ENCODE assay signal across 14 cellular contexts in the genomic region with DNA sequence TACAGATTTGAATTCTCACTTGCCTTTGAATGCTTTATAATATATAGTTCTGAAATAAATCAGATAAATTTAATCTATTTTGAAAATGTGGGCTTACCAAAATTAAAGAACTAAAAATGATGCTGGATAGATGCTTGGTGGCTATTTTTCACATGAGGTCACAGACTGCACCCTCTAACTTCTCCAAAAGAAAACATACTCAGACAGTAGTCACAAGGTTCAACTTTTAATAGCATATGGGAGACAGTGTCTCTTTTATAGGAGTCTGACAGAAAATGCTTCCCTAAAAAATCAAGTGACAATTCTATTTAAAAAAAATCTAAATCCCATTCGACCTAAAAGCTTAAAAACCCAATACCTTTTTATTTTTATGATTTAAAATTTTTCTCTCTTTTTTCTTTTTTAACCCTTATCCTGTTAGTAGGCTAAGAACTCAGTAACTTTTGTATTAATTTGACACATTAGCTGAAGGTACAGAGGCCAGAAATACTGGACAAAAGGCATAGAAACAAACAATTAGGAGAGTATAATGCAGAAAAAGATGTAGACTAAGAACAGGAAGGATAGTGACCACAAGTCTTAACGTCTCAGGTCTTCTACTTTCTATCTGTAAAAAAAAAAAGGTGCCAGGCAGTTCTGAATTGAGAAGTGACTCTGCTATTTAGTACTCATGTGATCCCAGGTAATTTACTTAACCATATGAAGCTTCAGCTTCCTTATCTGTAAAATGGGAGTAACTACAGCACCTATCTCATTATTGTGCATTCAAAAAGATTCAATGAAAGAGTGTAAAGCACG.
DNase-seq lines count a peak whose midpoint lies in the region; ATAC-seq and TF ChIP-seq lines count a peak whose summit lies in the region.
"Had no signal": no experiment of that assay in that cellular context is flagged by ENCODE, and none has a peak within 500 bp of the region (broad histone marks: within the 10 kb centered on the region; RNA-seq: fewer than 3 reads in every experiment).

No MANE protein-coding gene starts in this region.

- peak overlapping the region; percentile 30; the same call in 1 of the 2 replicates for H3K27ac ChIP-seq in MM.1S (ENCODE audit: low read length)
- H3K27ac ChIP-seq: SJSA1 had no signal

- peak; percentile 74 for DNase-seq in MM.1S
- DNase-seq in activated naive CD4-positive, alpha-beta T cell treated with Interleukin-2 at 50 U/mL for 16 hours: no peak
- DNase-seq in GF-D8 (lab: John Stamatoyannopoulos, UW): no peak
- DNase-seq in stimulated activated CD4-positive, alpha-beta T cell treated with anti-CD3 and anti-CD28 coated beads, Interleukin-15, amount 100 ng/mL, for 24 hours: no peak
- no peak for DNase-seq in DMS 273 treated with DMSO at 0.1 percent for 48 hours (lab: John Stamatoyannopoulos, UW)
- DNase-seq: activated CD4-positive, CD25-positive, alpha-beta regulatory T cell treated with anti-CD3 and anti-CD28 coated beads, Interleukin-2, amount 50 U/mL, for 72 hours; cortex of kidney; GDM1; HCEC 1CT; NCI-H510A treated with DMSO at 0.1 percent for 48 hours had no signal

- no peaks in the 10 kb centered on the region for H3K36me3 ChIP-seq in MM.1S (replicated peaks; ENCODE audit: insufficient read depth, low read length)
- H3K36me3 ChIP-seq: SJSA1 had no signal

- H3K27me3 ChIP-seq in MM.1S (replicated peaks; ENCODE audit: insufficient read depth, low read length): no peaks in the 10 kb centered on the region

- H3F3A ChIP-seq in MM.1S (ENCODE audit: insufficient read depth, low read length): peaks cover 3% of the 10 kb centered on the region; the same call in 1 of the 2 replicates

- no peak for TF ChIP-seq CTCF in MM.1S (IDR thresholded peaks at IDR 0.05; ENCODE audit: low read length)

- H3K4me3 ChIP-seq in MM.1S (ENCODE audit: low read length): no peak overlapping the region
- H3K4me3 ChIP-seq: SJSA1 had no signal

- no peaks in the 10 kb centered on the region for H3K9me2 ChIP-seq in MM.1S (replicated peaks; ENCODE audit: insufficient read depth, low read length)

- ATAC-seq in GM18499 (IDR thresholded peaks at IDR 0.05; ENCODE audit: insufficient read depth, unreplicated experiment): peak; percentile 66
- ATAC-seq in GM19467 (IDR thresholded peaks at IDR 0.05; ENCODE audit: unreplicated experiment): peak; percentile 78
- ATAC-seq in HG02943 (IDR thresholded peaks at IDR 0.05; ENCODE audit: low read depth, unreplicated experiment): peak; percentile 57

- H4K20me1 ChIP-seq in MM.1S (ENCODE audit: insufficient read depth, low read length): no peaks in the 10 kb centered on the region

- no peak overlapping the region for H3K9ac ChIP-seq in MM.1S (ENCODE audit: low read length)

- peaks cover 22% of the 10 kb centered on the region for H3K4me1 ChIP-seq in MM.1S (ENCODE audit: low read length)
- H3K4me1 ChIP-seq: SJSA1 had no signal

- H3K9me3 ChIP-seq in MM.1S (replicated peaks; ENCODE audit: insufficient read depth, low read length): no peaks in the 10 kb centered on the region
- H3K9me3 ChIP-seq: SJSA1 had no signal

- no peaks in the 10 kb centered on the region for H3K79me2 ChIP-seq in MM.1S (ENCODE audit: low read length)

- 0 out of 2 replicates have a peak overlapping the region, but pooled peaks have one; percentile 28 for H2AFZ ChIP-seq in MM.1S (ENCODE audit: low read length)

- H3K4me2 ChIP-seq in MM.1S (ENCODE audit: low read depth, low read length): peak overlapping the region; percentile 40; the same call in 1 of the 2 replicates
